1 cellular context compared by ENCODE assay signal in the genomic region with DNA sequence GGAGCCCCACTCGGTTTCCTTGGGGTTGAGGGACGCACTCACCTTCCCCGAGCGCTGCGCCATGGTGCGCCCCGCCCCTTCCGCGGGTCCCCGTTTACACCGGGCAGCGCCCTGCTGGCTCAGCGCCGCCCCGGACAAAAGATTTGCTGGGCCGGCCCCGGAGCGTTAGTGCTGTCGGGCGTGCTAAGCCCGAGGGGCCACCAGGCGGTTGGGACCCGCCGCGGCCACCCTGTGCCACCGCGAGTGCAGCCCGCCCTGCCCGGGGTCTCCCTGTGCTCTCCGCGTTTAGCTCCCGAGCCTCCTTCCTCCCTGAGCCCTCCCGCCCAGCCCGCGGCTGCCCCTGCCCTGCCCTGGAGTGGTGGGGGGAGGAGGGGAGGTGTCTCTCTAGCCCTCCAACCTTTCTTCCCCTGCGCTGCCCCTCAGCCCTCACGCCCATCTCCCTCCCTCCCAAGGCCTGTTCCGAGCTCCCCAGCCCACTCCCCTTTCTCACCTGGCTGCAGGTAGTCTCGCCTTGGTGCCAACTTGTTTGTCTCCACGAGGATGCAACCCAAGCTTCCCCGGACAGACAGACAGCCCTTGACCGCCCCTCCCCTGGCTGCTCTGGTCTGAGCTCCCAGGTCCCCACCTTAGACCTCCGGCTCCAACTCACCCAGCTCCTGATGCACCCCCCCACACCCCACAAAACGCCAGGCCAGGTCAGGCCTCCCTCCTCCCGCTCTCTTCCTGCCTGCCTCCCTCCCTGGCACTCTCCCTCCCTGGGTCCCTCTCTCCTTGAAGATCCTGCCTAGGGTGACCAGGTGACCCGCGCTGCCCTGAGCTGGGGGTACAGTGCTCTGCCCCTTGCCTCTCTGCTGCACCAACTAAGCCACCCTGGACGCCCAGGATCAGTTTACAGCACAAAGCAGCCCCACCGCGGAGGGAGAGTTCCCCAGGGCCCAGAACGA.
TF ChIP-seq lines count a peak whose summit lies in the region.

A gene with protein sequence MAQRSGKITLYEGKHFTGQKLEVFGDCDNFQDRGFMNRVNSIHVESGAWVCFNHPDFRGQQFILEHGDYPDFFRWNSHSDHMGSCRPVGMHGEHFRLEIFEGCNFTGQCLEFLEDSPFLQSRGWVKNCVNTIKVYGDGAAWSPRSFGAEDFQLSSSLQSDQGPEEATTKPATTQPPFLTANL (minus strand): TSS at position 287 of the 944 bp plus-strand sequence. CDS start 224 bp downstream, at position 63.

TF ChIP-seq in H1, 55 proteins besides CTCF, POLR2A, EP300 and RAD21 (continued from another document):
- TF ChIP-seq, protein P1, sequence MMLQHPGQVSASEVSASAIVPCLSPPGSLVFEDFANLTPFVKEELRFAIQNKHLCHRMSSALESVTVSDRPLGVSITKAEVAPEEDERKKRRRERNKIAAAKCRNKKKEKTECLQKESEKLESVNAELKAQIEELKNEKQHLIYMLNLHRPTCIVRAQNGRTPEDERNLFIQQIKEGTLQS (IDR thresholded peaks at IDR 0.05; ENCODE audit: insufficient read depth, low read depth, low read length), result no peak
